ENCODE assay signal across 8 cellular contexts in genomic region chr7:149090397-149091195, GRCh38. TPM values are rescaled to one million over a fixed set of nuclear protein-coding genes. Genes with fewer than 3 reads are reported as not detected.
DNase-seq lines count a peak whose midpoint lies in the region; ATAC-seq and TF ChIP-seq lines count a peak whose summit lies in the region.

Gene ZNF786 (minus strand): TSS chr7:149090718. CDS start chr7:149090640, 78 bp downstream.

- peak within 1 kb of the TSS; percentile 88 for H3K4me2 ChIP-seq in OCI-LY3 (ENCODE audit: low read length)

- H3K9ac ChIP-seq in OCI-LY3 (ENCODE audit: low read length), result peak within 1 kb of the TSS; percentile 87
- peak within 1 kb of the TSS; percentile 81 for H3K9ac ChIP-seq in muscle layer of colon (ENCODE audit: low read length)

- peak; percentile 89 for ATAC-seq in GM21526 (IDR thresholded peaks at IDR 0.05; ENCODE audit: low FRiP score, unreplicated experiment)

- TF ChIP-seq CTCF in OCI-LY3 (IDR thresholded peaks at IDR 0.05; ENCODE audit: low read depth, low read length), result peak; percentile 71
- peak; percentile 77 for TF ChIP-seq CTCF in epithelial cell of proximal tubule (conservative IDR thresholded peaks at IDR 0.05; ENCODE audit: low read depth, low read length)

- H4K20me1 ChIP-seq in OCI-LY3 (ENCODE audit: insufficient read depth, low read length), result no peaks in the 10 kb centered on the region

- H3K9me3 ChIP-seq in OCI-LY3 (ENCODE audit: insufficient read depth, low read length) (no peaks in the 10 kb centered on the region), muscle layer of colon (ENCODE audit: low read length) (no peaks in the 10 kb centered on the region)

- peak within 1 kb of the TSS; percentile 78 for H2AFZ ChIP-seq in OCI-LY3 (ENCODE audit: low read depth, low read length)

- peaks cover 15% of the 10 kb centered on the region for H3K36me3 ChIP-seq in OCI-LY3 (replicated peaks; ENCODE audit: low read depth, low read length)
- no peaks in the 10 kb centered on the region for H3K36me3 ChIP-seq in muscle layer of colon (ENCODE audit: insufficient read depth, low read length)

- H3K4me3 ChIP-seq in OCI-LY3 (ENCODE audit: low read length) (peak within 1 kb of the TSS; percentile 83), epithelial cell of proximal tubule (ENCODE audit: low read depth, low read length) (peak within 1 kb of the TSS; percentile 90), muscle layer of colon (ENCODE audit: low read depth in 1 of 2, low read length in 2 of 2) (peak within 1 kb of the TSS; percentile 85 to 91)

- peaks cover 32% of the 10 kb centered on the region for H3K4me1 ChIP-seq in OCI-LY3 (ENCODE audit: low read length)
- no peaks in the 10 kb centered on the region for H3K4me1 ChIP-seq in muscle layer of colon (ENCODE audit: insufficient read depth, low read length)

- DNase-seq in DMS153 (lab: John Stamatoyannopoulos, UW) (peak; percentile 68), HuH-7 (ENCODE audit: low spot score) (peak; percentile 90), activated T-cell treated with anti-CD3 and anti-CD28 coated beads for 24 hours (ENCODE audit: low read depth) (peak; percentile 94), epithelial cell of proximal tubule (ENCODE audit: low read depth) (no peak)
- DNase-seq in stimulated activated CD8-positive, alpha-beta memory T cell treated with anti-CD3 and anti-CD28 coated beads, Interleukin-7, amount 100 ng/mL, for 1 hour (ENCODE audit: low read depth in 2 of 2), result peak; percentile 79 to 84

- H3K27me3 ChIP-seq in OCI-LY3 (ENCODE audit: low read depth, low read length) (no peaks in the 10 kb centered on the region), muscle layer of colon (ENCODE audit: control insufficient read depth in 1 of 2, insufficient read depth in 2 of 2, low read length in 2 of 2) (no peaks in the 10 kb centered on the region)

- peak within 1 kb of the TSS; percentile 85 for H3K27ac ChIP-seq in OCI-LY3 (ENCODE audit: low read length)
- H3K27ac ChIP-seq in muscle layer of colon (ENCODE audit: low read depth, low read length), result peak within 1 kb of the TSS; percentile 80

- peaks cover 31% of the 10 kb centered on the region for H3K79me2 ChIP-seq in OCI-LY3 (ENCODE audit: low read length)

RNA-seq across cellular contexts. Expression of gene ZNF786, which starts in this region (rescaled TPM):
- 3.6 and 5.1 TPM in 2 replicates for total RNA-seq in epithelial cell of proximal tubule
